In genomic region chr16:50273888-50274770, GRCh38 we compare ENCODE assay signal across 8 cellular contexts. TPM values are rescaled to one million over a fixed set of nuclear protein-coding genes. Genes with fewer than 3 reads are reported as not detected.
DNase-seq lines count a peak whose midpoint lies in the region; ATAC-seq, FAIRE-seq and TF ChIP-seq lines count a peak whose summit lies in the region.

No MANE protein-coding gene starts in this region.

- TF ChIP-seq CTCF in natural killer cell (IDR thresholded peaks at IDR 0.05) (no peak), glutamatergic neuron (IDR thresholded peaks at IDR 0.05; ENCODE audit: partially characterized antibody, unreplicated experiment) (no peak)

- peak; percentile 91 for DNase-seq in GM12892 (ENCODE audit: insufficient read length)
- DNase-seq in NOMO-1 (lab: John Stamatoyannopoulos, UW; ENCODE audit: unreplicated experiment in 2 of 2), result peak; percentile 92 to 93
- peak; percentile 36 for DNase-seq in activated gamma-delta T cell treated with anti-CD3 and anti-CD28 coated beads, Interleukin-2, amount 50 U/mL, for 16 hours (ENCODE audit: low read depth)
- no peak for DNase-seq in natural killer cell
- no peak for DNase-seq in glutamatergic neuron
- no peak for DNase-seq in NCI-H345 treated with DMSO at 0.1 percent for 48 hours (lab: John Stamatoyannopoulos, UW; ENCODE audit: unreplicated experiment)
- no peak for DNase-seq in NCI-H2196 (lab: John Stamatoyannopoulos, UW; ENCODE audit: unreplicated experiment)

- intact Hi-C loops in natural killer cell (cut with micrococcal nuclease), result loop anchor here (1.0 kb wide), 1 partner anchor 8 kb away; the partner anchor contains the start of gene ADCY7

- peak; percentile 74 for TF ChIP-seq POLR2A in GM12892 (IDR thresholded peaks at IDR 0.05; ENCODE audit: low read depth, low read length)

- H3K4me1 Mint-ChIP-seq in natural killer cell (peaks cover 87% of the 10 kb centered on the region in 2 donors), glutamatergic neuron (ENCODE audit: low read depth, unreplicated experiment) (peaks cover 8% of the 10 kb centered on the region)

- H3K36me3 Mint-ChIP-seq in natural killer cell (peaks cover 7% of the 10 kb centered on the region), glutamatergic neuron (ENCODE audit: unreplicated experiment) (peaks cover 5% of the 10 kb centered on the region)

- H3K27ac Mint-ChIP-seq in natural killer cell (peak overlapping the region; percentile 91 to 99), glutamatergic neuron (ENCODE audit: unreplicated experiment) (no peak overlapping the region)

- H3K4me3 Mint-ChIP-seq in natural killer cell (peak overlapping the region; percentile 90), glutamatergic neuron (ENCODE audit: unreplicated experiment) (no peak overlapping the region)

- H3K9me3 Mint-ChIP-seq in natural killer cell (peaks cover 0 to 4% of the 10 kb centered on the region in 2 donors), glutamatergic neuron (ENCODE audit: unreplicated experiment) (peaks cover 5% of the 10 kb centered on the region)

- FAIRE-seq in GM12892 (lab: Jason Lieb, UNC), result peak; percentile 96

- ATAC-seq in GM21786 (IDR thresholded peaks at IDR 0.05; ENCODE audit: unreplicated experiment) (peak; percentile 73), natural killer cell (peak; percentile 59 to 75 (median 74))

- no peaks in the 10 kb centered on the region for H3K27me3 Mint-ChIP-seq in natural killer cell (ENCODE audit: low read depth in 2 of 2)
- H3K27me3 Mint-ChIP-seq in glutamatergic neuron (ENCODE audit: unreplicated experiment), result peaks cover 5% of the 10 kb centered on the region

RNA-seq across cellular contexts. Expression of gene ADCY7, which starts 7.8 kb away (rescaled TPM):
- polyA plus RNA-seq in GM12892 (2012; ENCODE audit: missing spikeins), result 21.9 TPM
- 100 to 1,000 TPM; 479 to 591 (median 512) TPM for total RNA-seq in natural killer cell
- 16.7 TPM for total RNA-seq in glutamatergic neuron (ENCODE audit: unreplicated experiment)

Comparison
In these comparisons a context has a peak if more than half of its experiments do, and no peak if none do; other contexts are left out.
1. DNase-seq: peak in GM12892 (single experiment), NOMO-1 (2 of 2) and activated gamma-delta T cell treated with anti-CD3 and anti-CD28 coated beads, Interleukin-2, amount 50 U/mL, for 16 hours (single experiment); none in natural killer cell (single experiment), glutamatergic neuron (single experiment), NCI-H345 treated with DMSO at 0.1 percent for 48 hours (single experiment) and NCI-H2196 (single experiment).
2. RNA of gene ADCY7, which starts 7.8 kb away (total RNA-seq): 479 to 591 TPM in natural killer cell; 16.7 TPM in glutamatergic neuron (single experiment); every median in the first group is over 10 times any median in the second.